8 cellular contexts compared by ENCODE assay signal in genomic region chr7:100852048-100852872, GRCh38. TPM values are rescaled to one million over a fixed set of nuclear protein-coding genes. Genes with fewer than 3 reads are reported as not detected.
DNase-seq lines count a peak whose midpoint lies in the region; ATAC-seq, FAIRE-seq and TF ChIP-seq lines count a peak whose summit lies in the region.

A gene with protein sequence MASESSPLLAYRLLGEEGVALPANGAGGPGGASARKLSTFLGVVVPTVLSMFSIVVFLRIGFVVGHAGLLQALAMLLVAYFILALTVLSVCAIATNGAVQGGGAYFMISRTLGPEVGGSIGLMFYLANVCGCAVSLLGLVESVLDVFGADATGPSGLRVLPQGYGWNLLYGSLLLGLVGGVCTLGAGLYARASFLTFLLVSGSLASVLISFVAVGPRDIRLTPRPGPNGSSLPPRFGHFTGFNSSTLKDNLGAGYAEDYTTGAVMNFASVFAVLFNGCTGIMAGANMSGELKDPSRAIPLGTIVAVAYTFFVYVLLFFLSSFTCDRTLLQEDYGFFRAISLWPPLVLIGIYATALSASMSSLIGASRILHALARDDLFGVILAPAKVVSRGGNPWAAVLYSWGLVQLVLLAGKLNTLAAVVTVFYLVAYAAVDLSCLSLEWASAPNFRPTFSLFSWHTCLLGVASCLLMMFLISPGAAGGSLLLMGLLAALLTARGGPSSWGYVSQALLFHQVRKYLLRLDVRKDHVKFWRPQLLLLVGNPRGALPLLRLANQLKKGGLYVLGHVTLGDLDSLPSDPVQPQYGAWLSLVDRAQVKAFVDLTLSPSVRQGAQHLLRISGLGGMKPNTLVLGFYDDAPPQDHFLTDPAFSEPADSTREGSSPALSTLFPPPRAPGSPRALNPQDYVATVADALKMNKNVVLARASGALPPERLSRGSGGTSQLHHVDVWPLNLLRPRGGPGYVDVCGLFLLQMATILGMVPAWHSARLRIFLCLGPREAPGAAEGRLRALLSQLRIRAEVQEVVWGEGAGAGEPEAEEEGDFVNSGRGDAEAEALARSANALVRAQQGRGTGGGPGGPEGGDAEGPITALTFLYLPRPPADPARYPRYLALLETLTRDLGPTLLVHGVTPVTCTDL (plus strand): TSS chr7:100852713. CDS start chr7:100854198, 1,485 bp downstream.

- H3K27ac ChIP-seq in pancreas (peak within 1 kb of the TSS in 3 of 4 donors; percentile 10 to 31 (median 13)), thyroid gland (peak within 1 kb of the TSS in 1 of 3 donors; percentile 50)

- H3K27ac Mint-ChIP-seq in activated naive CD8-positive, alpha-beta T cell treated with anti-CD3 and anti-CD28 coated beads, Interleukin-2, amount 10 ng/mL, durations not matched to agents 7 days and 5 days, result peak within 1 kb of the TSS; percentile 80

- H3K27me3 ChIP-seq in GM06990 (replicated peaks; ENCODE audit: control insufficient read depth, insufficient read depth, low read length), result no peaks in the 10 kb centered on the region
- no peaks in the 10 kb centered on the region for H3K27me3 ChIP-seq in pancreas
- no peaks in the 10 kb centered on the region for H3K27me3 ChIP-seq in thyroid gland

- H3K36me3 Mint-ChIP-seq in activated naive CD8-positive, alpha-beta T cell treated with anti-CD3 and anti-CD28 coated beads, Interleukin-2, amount 10 ng/mL, durations not matched to agents 7 days and 5 days, result peaks cover 4% of the 10 kb centered on the region

- ATAC-seq in HG02588 (IDR thresholded peaks at IDR 0.05; ENCODE audit: unreplicated experiment) (peak; percentile 91), Right ventricle myocardium superior (ENCODE audit: poor library complexity) (peak; percentile 99), pancreas (peak; percentile 98 to 100 (median 100))
- ATAC-seq in activated naive CD8-positive, alpha-beta T cell treated with anti-CD3 and anti-CD28 coated beads, Interleukin-2, amount 10 ng/mL, durations not matched to agents 7 days and 5 days (ENCODE audit: low read depth), result peak; percentile 98

- peak; percentile 93 for DNase-seq in GM06990 (ENCODE audit: extremely low read depth, insufficient read length)
- DNase-seq in NCI-H1105 treated with DMSO at 0.1 percent for 48 hours (lab: John Stamatoyannopoulos, UW), result peak; percentile 95
- peak; percentile 59 to 77 for DNase-seq in SW 1271 (lab: John Stamatoyannopoulos, UW)
- DNase-seq in activated naive CD8-positive, alpha-beta T cell treated with anti-CD3 and anti-CD28 coated beads, Interleukin-2, amount 10 ng/mL, durations not matched to agents 7 days and 5 days, result peak; percentile 94
- peak; percentile 95 for DNase-seq in Right ventricle myocardium superior
- peak; percentile 85 to 95 (median 88) for DNase-seq in pancreas
- DNase-seq in thyroid gland, result peak; percentile 90 to 92

- no peaks in the 10 kb centered on the region for H3K9me3 Mint-ChIP-seq in activated naive CD8-positive, alpha-beta T cell treated with anti-CD3 and anti-CD28 coated beads, Interleukin-2, amount 10 ng/mL, durations not matched to agents 7 days and 5 days

- 0 to 1% methylated on average over 55 to 71 of the region's 71 CpGs for WGBS in pancreas, 2 donors
- 0 to 2% methylated on average over 7 to 22 of the region's 71 CpGs for WGBS in thyroid gland, 2 donors

- H3K36me3 ChIP-seq in GM06990 (ENCODE audit: control insufficient read depth, insufficient read depth, low read length) (peaks cover 3% of the 10 kb centered on the region), pancreas (no peaks in the 10 kb centered on the region), thyroid gland (no peaks in the 10 kb centered on the region)

- H3K9me3 ChIP-seq in pancreas (no peaks in the 10 kb centered on the region), thyroid gland (no peaks in the 10 kb centered on the region)

- intact Hi-C loops in Right ventricle myocardium superior (cut with DNase I) (loop anchor here (2.0 kb wide), 1 partner anchor 53 kb away; no protein-coding TSS in a partner anchor), pancreas (cut with DNase I) (loop anchor here in 1 of 3 donors (5.0 to 10.0 kb wide), 2 partner anchors 55 to 147 kb away; partner anchors contain the start of gene POP7), thyroid gland (cut with DNase I) (loop anchor here (2.0 to 10.0 kb wide), 2 partner anchors 53 to 147 kb away; partner anchors contain the start of gene POP7)

- TF ChIP-seq CTCF in GM06990 (IDR thresholded peaks at IDR 0.05; ENCODE audit: insufficient read depth, low read length, poor library complexity, severe bottlenecking) (peak; percentile 93), pancreas (IDR thresholded peaks at IDR 0.05) (peak; percentile 55 to 86 (median 80)), thyroid gland (IDR thresholded peaks at IDR 0.05) (peak; percentile 81 to 94 (median 90))

- FAIRE-seq in pancreas (lab: Jason Lieb, UNC), result no peak

- H3K4me1 Mint-ChIP-seq in activated naive CD8-positive, alpha-beta T cell treated with anti-CD3 and anti-CD28 coated beads, Interleukin-2, amount 10 ng/mL, durations not matched to agents 7 days and 5 days, result peaks cover 10% of the 10 kb centered on the region

- H3K4me3 ChIP-seq in GM06990 (replicated peaks; ENCODE audit: low read depth, low read length) (peak within 1 kb of the TSS; percentile 90), pancreas (peak within 1 kb of the TSS; percentile 34 to 67 (median 57)), thyroid gland (replicated peaks in 1 of 3) (peak within 1 kb of the TSS; percentile 47 to 94 (median 71))

- POLR2A ChIA-PET in activated naive CD8-positive, alpha-beta T cell treated with anti-CD3 and anti-CD28 coated beads, Interleukin-2, amount 10 ng/mL, durations not matched to agents 7 days and 5 days (lab: Charles Lee), result interaction anchor here (0.7 to 2.9 kb wide), 13 partner anchors 15 to 424 kb away, joined by 3 to 26 read pairs (median 4); partner anchors contain the start of genes FBXO24, LRCH4, POP7 and SRRT

- H3K4me1 ChIP-seq in pancreas (peaks cover 0 to 9% (median 0%) of the 10 kb centered on the region in 3 donors), thyroid gland (peaks cover 7 to 16% of the 10 kb centered on the region in 2 donors)

- no peaks in the 10 kb centered on the region for H3K27me3 Mint-ChIP-seq in activated naive CD8-positive, alpha-beta T cell treated with anti-CD3 and anti-CD28 coated beads, Interleukin-2, amount 10 ng/mL, durations not matched to agents 7 days and 5 days

- TF ChIP-seq POLR2A in thyroid gland (IDR thresholded peaks at IDR 0.05), result peak in 1 of 2 donors; percentile 62

- H3K4me3 Mint-ChIP-seq in activated naive CD8-positive, alpha-beta T cell treated with anti-CD3 and anti-CD28 coated beads, Interleukin-2, amount 10 ng/mL, durations not matched to agents 7 days and 5 days, result peak within 1 kb of the TSS; percentile 94

RNA-seq across cellular contexts. Expression of the gene that starts here (rescaled TPM):
- total RNA-seq in activated naive CD8-positive, alpha-beta T cell treated with anti-CD3 and anti-CD28 coated beads, Interleukin-2, amount 10 ng/mL, durations not matched to agents 7 days and 5 days, result 10 to 100 TPM; 39.0 to 41.2 TPM
- 10.2 TPM for total RNA-seq in Right ventricle myocardium superior
- total RNA-seq in pancreas, result 10 to 100 TPM; 11.9 to 20.8 (median 13.9) TPM
- polyA plus RNA-seq in pancreas, result 10 to 100 TPM; 34.4 to 34.6 TPM
- total RNA-seq in thyroid gland, result 10 to 100 TPM; 15.2 to 27.9 (median 17.2) TPM
